ENCODE assay signal across 35 cellular contexts in the genomic region with DNA sequence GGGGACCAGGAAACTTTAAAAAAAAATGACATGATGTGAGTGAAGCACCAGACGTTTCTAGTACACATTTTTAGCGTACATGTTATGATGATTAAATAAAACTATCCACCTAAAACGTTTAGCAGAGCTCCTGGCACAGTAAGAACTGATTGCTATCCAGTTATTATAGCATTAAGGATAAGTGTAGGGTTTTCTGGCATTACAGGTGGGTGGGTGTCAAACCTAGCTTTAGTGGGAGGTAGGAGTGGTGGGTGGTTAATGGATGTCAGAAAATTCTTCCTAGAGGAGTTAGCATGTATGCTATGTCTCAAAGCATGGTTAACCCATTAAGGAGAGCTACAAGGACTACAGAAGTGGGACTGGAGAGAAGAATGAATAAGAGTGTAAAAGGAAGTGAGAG.
"Had no signal": no experiment of that assay in that cellular context is flagged by ENCODE, and none has a peak within 500 bp of the region (broad histone marks: within the 10 kb centered on the region; RNA-seq: fewer than 3 reads in every experiment).

No MANE protein-coding gene starts in this region.

- H3K4me3 ChIP-seq: MG63 had no signal

- H3K27me3 ChIP-seq: MG63 had no signal

- H3K9me3 ChIP-seq: MG63 had no signal

- H3K36me3 ChIP-seq: MG63 had no signal

- DNase-seq: Karpas-422, Kasumi-1, MG63, MM.1S, MV-4-11, NCI-H1048, NCI-H1092, NCI-H1092 treated with DMSO at 0.1 percent for 48 hours, NCI-H1105, NCI-H1105 treated with DMSO at 0.1 percent for 48 hours, NCI-H1417, NCI-H1417 treated with DMSO at 0.1 percent for 48 hours, NCI-H1436, NCI-H1436 treated with DMSO at 0.1 percent for 48 hours, NCI-H146, NCI-H1694, NCI-H1694 treated with DMSO at 0.1 percent for 48 hours, NCI-H187, NCI-H187 treated with DMSO at 0.1 percent for 48 hours, NCI-H1930, NCI-H2029, NCI-H2029 treated with DMSO at 0.1 percent for 48 hours, NCI-H2081, NCI-H2081 treated with DMSO at 0.1 percent for 48 hours, NCI-H2107, NCI-H2171, NCI-H2171 treated with DMSO at 0.1 percent for 48 hours, NCI-H2227 treated with DMSO at 0.1 percent for 48 hours, NCI-H226, NCI-H345, NCI-H446, NCI-H446 treated with DMSO at 0.1 percent for 48 hours, NCI-H510A, NCI-H510A treated with DMSO at 0.1 percent for 48 hours, NCI-H524 had no signal
